8 cellular contexts compared by ENCODE assay signal in genomic region chr1:48471603-48472576, GRCh38. TPM values are rescaled to one million over a fixed set of nuclear protein-coding genes. Genes with fewer than 3 reads are reported as not detected.
DNase-seq lines count a peak whose midpoint lies in the region; ATAC-seq and TF ChIP-seq lines count a peak whose summit lies in the region.

Gene SPATA6 (minus strand): TSS chr1:48472204. CDS start chr1:48472008, 196 bp downstream.

- peaks cover 6% of the 10 kb centered on the region for H3K27me3 Mint-ChIP-seq in endodermal cell (ENCODE audit: insufficient read depth)

- H3K9me3 ChIP-seq in BLaER1 treated with 17β-estradiol and CSF1 and Interleukin-3, amounts not matched to agents 10 nM and 100 nM (replicated peaks in 1 of 11), result peaks cover 21 to 26% (median 23%) of the 10 kb centered on the region in 11 experiments
- peaks cover 22% of the 10 kb centered on the region for H3K9me3 ChIP-seq in endodermal cell (ENCODE audit: control insufficient read depth, low read length)

- peaks cover 27 to 37% (median 30%) of the 10 kb centered on the region in 10 experiments for H3K4me1 ChIP-seq in BLaER1 treated with 17β-estradiol and CSF1 and Interleukin-3, amounts not matched to agents 10 nM and 100 nM
- peaks cover 4% of the 10 kb centered on the region for H3K4me1 ChIP-seq in endodermal cell (ENCODE audit: control insufficient read depth, insufficient read depth, low read length)
- H3K4me1 ChIP-seq in mesendoderm (ENCODE audit: control insufficient read depth, low read depth, low read length), result peaks cover 8% of the 10 kb centered on the region

- WGBS in endodermal cell (ENCODE audit: insufficient coverage in 1 of 2, insufficient read length in 1 of 2), 2 experiments, result 0 to 3% methylated on average over 20 to 79 of the region's 79 CpGs
- WGBS in mesendoderm (ENCODE audit: extremely low coverage, insufficient coverage, low lambda C conversion rate), result no CpG with 5 or more reads among the region's 79 CpGs

- H3K4me3 ChIP-seq in BLaER1 treated with 17β-estradiol and CSF1 and Interleukin-3, amounts not matched to agents 10 nM and 100 nM, result peak within 1 kb of the TSS; percentile 60 to 79 (median 71)
- peak within 1 kb of the TSS; percentile 91 for H3K4me3 ChIP-seq in endodermal cell (ENCODE audit: low read length)
- H3K4me3 ChIP-seq in mesendoderm (ENCODE audit: low read length), result peak within 1 kb of the TSS; percentile 78

- peak within 1 kb of the TSS; percentile 82 for H2AK5ac ChIP-seq in mesendoderm (ENCODE audit: low read length)

- H3K4me2 ChIP-seq in BLaER1 treated with 17β-estradiol and CSF1 and Interleukin-3, amounts not matched to agents 10 nM and 100 nM, result peak within 1 kb of the TSS; percentile 78 to 94 (median 89)
- H3K4me2 ChIP-seq in mesendoderm (ENCODE audit: low read length), result peak within 1 kb of the TSS; percentile 87

- peak within 1 kb of the TSS; percentile 31 for H4K8ac ChIP-seq in mesendoderm (ENCODE audit: low read depth, low read length)

- H3K23ac ChIP-seq in mesendoderm (ENCODE audit: low read length), result peak within 1 kb of the TSS; percentile 19

- peak within 1 kb of the TSS; percentile 31 for H2BK120ac ChIP-seq in mesendoderm (ENCODE audit: low read depth, low read length)

- no peaks in the 10 kb centered on the region for H4K20me1 ChIP-seq in BLaER1 treated with 17β-estradiol and CSF1 and Interleukin-3, amounts not matched to agents 10 nM and 100 nM

- peak within 1 kb of the TSS; percentile 73 for H3K4ac ChIP-seq in mesendoderm (ENCODE audit: low read depth, low read length)

- no peak within 1 kb of the TSS for H2BK15ac ChIP-seq in mesendoderm (replicated peaks; ENCODE audit: low read depth)

- peak; percentile 100 for ATAC-seq in GM19438 (IDR thresholded peaks at IDR 0.05; ENCODE audit: low read depth, unreplicated experiment)
- peak; percentile 100 for ATAC-seq in HG03521 (IDR thresholded peaks at IDR 0.05; ENCODE audit: unreplicated experiment)

- H3K9ac ChIP-seq in BLaER1 treated with 17β-estradiol and CSF1 and Interleukin-3, amounts not matched to agents 10 nM and 100 nM, result peak within 1 kb of the TSS; percentile 70 to 82 (median 77)
- H3K9ac ChIP-seq in endodermal cell (ENCODE audit: extremely low read depth, low read length, poor library complexity, severe bottlenecking) (peak within 1 kb of the TSS; percentile 48), mesendoderm (ENCODE audit: low read length) (peak within 1 kb of the TSS; percentile 89)

- no peaks in the 10 kb centered on the region for H3K27me3 ChIP-seq in BLaER1 treated with 17β-estradiol and CSF1 and Interleukin-3, amounts not matched to agents 10 nM and 100 nM
- no peaks in the 10 kb centered on the region for H3K27me3 ChIP-seq in endodermal cell (ENCODE audit: control insufficient read depth, insufficient read depth, low read length, poor library complexity, severe bottlenecking)
- no peaks in the 10 kb centered on the region for H3K27me3 ChIP-seq in mesendoderm (ENCODE audit: insufficient read depth, low read length, poor library complexity)

- DNase-seq in NCI-H748 (lab: John Stamatoyannopoulos, UW; ENCODE audit: unreplicated experiment), result peak; percentile 96
- peak; percentile 93 for DNase-seq in activated CD8-positive, alpha-beta memory T cell treated with anti-CD3 and anti-CD28 coated beads, Interleukin-2, amount 50 U/mL, for 4 hours
- DNase-seq in endodermal cell, result peak; percentile 100
- DNase-seq in mesendoderm, result peak; percentile 98
- peak; percentile 93 to 99 (median 94) for DNase-seq in stimulated activated CD4-positive, alpha-beta T cell treated with anti-CD3 and anti-CD28 coated beads, TNF-alpha, amount 100 ng/mL, for 48 hours (ENCODE audit: low read depth in 3 of 3)

- H3K27ac ChIP-seq in BLaER1 treated with 17β-estradiol and CSF1 and Interleukin-3, amounts not matched to agents 10 nM and 100 nM, result peak within 1 kb of the TSS; percentile 52 to 81 (median 77); a peak in 21 of 22 replicates
- peak within 1 kb of the TSS; percentile 13 for H3K27ac ChIP-seq in endodermal cell (ENCODE audit: low read depth, low read length)
- H3K27ac ChIP-seq in mesendoderm (ENCODE audit: low read depth, low read length), result peak within 1 kb of the TSS; percentile 60

- peak within 1 kb of the TSS; percentile 95 for H3K27ac Mint-ChIP-seq in endodermal cell

- H3K18ac ChIP-seq in mesendoderm (ENCODE audit: low read length), result peak within 1 kb of the TSS; percentile 57

- no peaks in the 10 kb centered on the region for H3K36me3 ChIP-seq in BLaER1 treated with 17β-estradiol and CSF1 and Interleukin-3, amounts not matched to agents 10 nM and 100 nM
- H3K36me3 ChIP-seq in endodermal cell (ENCODE audit: control insufficient read depth, insufficient read depth, low read length) (peaks cover 8% of the 10 kb centered on the region), mesendoderm (ENCODE audit: control insufficient read depth, insufficient read depth, low read length) (no peaks in the 10 kb centered on the region)

- peak within 1 kb of the TSS; percentile 92 for H3K56ac ChIP-seq in mesendoderm (ENCODE audit: low read length)

- no peak within 1 kb of the TSS for H2BK5ac ChIP-seq in mesendoderm (ENCODE audit: low read length)

- peak within 1 kb of the TSS; percentile 91 for H3K4me3 Mint-ChIP-seq in endodermal cell

- H3K79me1 ChIP-seq in mesendoderm (ENCODE audit: low read length), result no peaks in the 10 kb centered on the region

- peaks cover 26% of the 10 kb centered on the region for H3K4me1 Mint-ChIP-seq in endodermal cell

- no peaks in the 10 kb centered on the region for H3K79me2 ChIP-seq in mesendoderm (ENCODE audit: control insufficient read depth, insufficient read depth, low read length)

- peak within 1 kb of the TSS; percentile 1 for H4K5ac ChIP-seq in mesendoderm (ENCODE audit: low read length)

- H3K36me3 Mint-ChIP-seq in endodermal cell (ENCODE audit: low read depth), result peaks cover 16% of the 10 kb centered on the region

- TF ChIP-seq CTCF in endodermal cell (conservative IDR thresholded peaks at IDR 0.05), result peak; percentile 18

- H3K9me3 Mint-ChIP-seq in endodermal cell, result peaks cover 27% of the 10 kb centered on the region

RNA-seq across cellular contexts. Expression of gene SPATA6, which starts in this region (rescaled TPM):
- 10 to 100 TPM; 42.8 to 51.5 TPM for total RNA-seq in endodermal cell
- 17.3 TPM for polyA plus RNA-seq in endodermal cell (2013, experiment 1 of 2)
- 19.0 TPM for polyA plus RNA-seq in endodermal cell (2013, experiment 2 of 2)
- polyA plus RNA-seq in mesendoderm (2013, experiment 1 of 2), result 6.6 TPM
- polyA plus RNA-seq in mesendoderm (2013, experiment 2 of 2), result 7.1 TPM

Comparison
In these comparisons a context has a peak if more than half of its experiments do, and no peak if none do; other contexts are left out.
1. Peak in every context shown above with its lines: DNase-seq, ATAC-seq, H3K4me3 ChIP-seq and H3K27ac ChIP-seq.
2. H3K27ac ChIP-seq: peak in every context shown above with its lines; median percentile 77 in BLaER1 treated with 17β-estradiol and CSF1 and Interleukin-3, amounts not matched to agents 10 nM and 100 nM; 60 in mesendoderm; 13 in endodermal cell.